ENCODE assay signal across 2 cellular contexts in genomic region chr7:45982132-45982531, GRCh38.
TF ChIP-seq lines count a peak whose summit lies in the region.

No MANE protein-coding gene starts in this region.

TF ChIP-seq in HepG2, 621 proteins besides CTCF, POLR2A, EP300 and RAD21:
- TF ChIP-seq TGIF2 (CRISPR knock-in tag; IDR thresholded peaks at IDR 0.05) (no peak), ZNF317 (CRISPR knock-in tag; IDR thresholded peaks at IDR 0.05) (peak; percentile 99)

TF ChIP-seq in IMR-90, 13 proteins besides CTCF, POLR2A, EP300 and RAD21:
- TF ChIP-seq NFE2L2 (IDR thresholded peaks at IDR 0.05; ENCODE audit: low read depth, low read length) (no peak), MXI1 (IDR thresholded peaks at IDR 0.05; ENCODE audit: borderline replicate concordance, low read depth, low read length) (no peak), RCOR1 (IDR thresholded peaks at IDR 0.05; ENCODE audit: insufficient replicate concordance, low read length) (no peak), SMC3 (IDR thresholded peaks at IDR 0.05; ENCODE audit: low read depth, low read length) (no peak), FOS (IDR thresholded peaks at IDR 0.05; ENCODE audit: low read depth, low read length) (no peak), CEBPB (IDR thresholded peaks at IDR 0.05; ENCODE audit: low read depth, low read length) (no peak), MAZ (IDR thresholded peaks at IDR 0.05; ENCODE audit: borderline replicate concordance, low read depth, low read length) (no peak), RFX5 (IDR thresholded peaks at IDR 0.05; ENCODE audit: low read depth, low read length) (no peak), MAFK (IDR thresholded peaks at IDR 0.05; ENCODE audit: low read depth, low read length) (no peak), BHLHE40 (IDR thresholded peaks at IDR 0.05; ENCODE audit: low read depth, low read length) (no peak), CHD1 (IDR thresholded peaks at IDR 0.05; ENCODE audit: low read depth, low read length) (no peak)
- TF ChIP-seq, protein P1, sequence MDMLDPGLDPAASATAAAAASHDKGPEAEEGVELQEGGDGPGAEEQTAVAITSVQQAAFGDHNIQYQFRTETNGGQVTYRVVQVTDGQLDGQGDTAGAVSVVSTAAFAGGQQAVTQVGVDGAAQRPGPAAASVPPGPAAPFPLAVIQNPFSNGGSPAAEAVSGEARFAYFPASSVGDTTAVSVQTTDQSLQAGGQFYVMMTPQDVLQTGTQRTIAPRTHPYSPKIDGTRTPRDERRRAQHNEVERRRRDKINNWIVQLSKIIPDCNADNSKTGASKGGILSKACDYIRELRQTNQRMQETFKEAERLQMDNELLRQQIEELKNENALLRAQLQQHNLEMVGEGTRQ (IDR thresholded peaks at IDR 0.05; ENCODE audit: low read depth, low read length), result no peak
- TF ChIP-seq, protein P2, sequence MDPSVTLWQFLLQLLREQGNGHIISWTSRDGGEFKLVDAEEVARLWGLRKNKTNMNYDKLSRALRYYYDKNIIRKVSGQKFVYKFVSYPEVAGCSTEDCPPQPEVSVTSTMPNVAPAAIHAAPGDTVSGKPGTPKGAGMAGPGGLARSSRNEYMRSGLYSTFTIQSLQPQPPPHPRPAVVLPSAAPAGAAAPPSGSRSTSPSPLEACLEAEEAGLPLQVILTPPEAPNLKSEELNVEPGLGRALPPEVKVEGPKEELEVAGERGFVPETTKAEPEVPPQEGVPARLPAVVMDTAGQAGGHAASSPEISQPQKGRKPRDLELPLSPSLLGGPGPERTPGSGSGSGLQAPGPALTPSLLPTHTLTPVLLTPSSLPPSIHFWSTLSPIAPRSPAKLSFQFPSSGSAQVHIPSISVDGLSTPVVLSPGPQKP (IDR thresholded peaks at IDR 0.05; ENCODE audit: borderline replicate concordance, low read depth, low read length), result no peak
